9 cellular contexts compared by ENCODE assay signal in the genomic region with DNA sequence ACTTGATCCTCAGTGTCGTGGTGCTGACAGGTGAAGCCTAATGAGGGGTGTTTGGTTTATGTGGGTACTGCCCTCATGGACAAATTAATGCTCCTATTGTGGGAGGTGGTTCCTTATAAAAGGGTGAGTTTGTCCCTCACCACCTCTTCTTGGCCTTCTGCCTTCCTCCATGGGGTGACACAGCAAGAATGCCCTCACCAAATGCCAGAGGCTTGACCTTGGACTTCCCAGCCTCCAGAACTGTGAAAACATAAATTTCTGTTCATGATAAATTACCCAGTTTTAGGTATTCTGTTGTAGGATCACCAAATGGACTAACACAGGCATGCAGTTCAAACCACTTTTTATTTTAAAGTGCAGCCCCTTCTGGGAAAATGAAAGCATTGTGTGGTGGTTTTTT.
"Had no signal": no experiment of that assay in that cellular context is flagged by ENCODE, and none has a peak within 500 bp of the region (broad histone marks: within the 10 kb centered on the region; RNA-seq: fewer than 3 reads in every experiment).

No MANE protein-coding gene starts in this region.

- H3K4me3 ChIP-seq: GM23338 had no signal

- H3K9ac ChIP-seq: KMS-11 had no signal

- H3K4me3 Mint-ChIP-seq: GM23338 had no signal

- FAIRE-seq: H1, H54 had no signal

- H3K27ac ChIP-seq: HL-60, KMS-11 had no signal

- H2AFZ ChIP-seq: GM23338 had no signal

- H3K4me2 ChIP-seq: GM23338, KMS-11 had no signal

- H3K9me3 Mint-ChIP-seq: GM23338 had no signal

- ATAC-seq: GM23338 had no signal

- H3K27ac Mint-ChIP-seq: GM23338, H9 had no signal

- DNase-seq: H9, HCEC 1CT, IMR-90, KBM-7 had no signal
